11 cellular contexts compared by ENCODE assay signal in genomic region chr10:58557714-58558113, GRCh38.
"Had no signal": no experiment of that assay in that cellular context is flagged by ENCODE, and none has a peak within 500 bp of the region (broad histone marks: within the 10 kb centered on the region; RNA-seq: fewer than 3 reads in every experiment).

No MANE protein-coding gene starts in this region.

- H3K36me3 Mint-ChIP-seq: IgD-negative memory B cell had no signal

- H3K4me1 Mint-ChIP-seq: IgD-negative memory B cell had no signal

- H3K27ac ChIP-seq: GM23248, HL-60, KMS-11 had no signal

- H3K4me1 ChIP-seq: HAP-1 had no signal

- H3K4me3 ChIP-seq: GM23248, HAP-1 had no signal

- ATAC-seq: HCT116, HepG2 had no signal

- DNase-seq: GM23248, GOT3, H7, Karpas-422, KBM-7 had no signal

- H3K36me3 ChIP-seq: HAP-1 had no signal

- H3K4me3 Mint-ChIP-seq: IgD-negative memory B cell had no signal

- H3K27ac Mint-ChIP-seq: IgD-negative memory B cell had no signal

- H3K27me3 Mint-ChIP-seq: IgD-negative memory B cell had no signal
